In genomic region chr10:61903184-61903990, GRCh38 we compare ENCODE assay signal across 8 cellular contexts. TPM values are rescaled to one million over a fixed set of nuclear protein-coding genes. Genes with fewer than 3 reads are reported as not detected.
DNase-seq lines count a peak whose midpoint lies in the region; ATAC-seq and TF ChIP-seq lines count a peak whose summit lies in the region.

No MANE protein-coding gene starts in this region.

- H3K4me1 ChIP-seq in mucosa of rectum (ENCODE audit: control insufficient read depth in 2 of 2, insufficient read depth in 2 of 2, low read length in 2 of 2), result peaks cover 9 to 21% of the 10 kb centered on the region in 2 donors

- peak overlapping the region; percentile 93 to 94 for H3K9ac ChIP-seq in mucosa of rectum (ENCODE audit: low read depth in 1 of 2, low read length in 2 of 2)

- H3K27ac ChIP-seq in mucosa of rectum (ENCODE audit: low read depth in 2 of 2, low read length in 2 of 2), result peak overlapping the region; percentile 97

- peak overlapping the region; percentile 75 for H3K4me3 Mint-ChIP-seq in stimulated activated effector memory CD8-positive, alpha-beta T cell treated with anti-CD3 and anti-CD28 coated beads, Interleukin-12 subunit alpha, Interleukin-12 subunit beta, amount 100 ng/mL, for 72 hours

- H3K27ac Mint-ChIP-seq in stimulated activated effector memory CD8-positive, alpha-beta T cell treated with anti-CD3 and anti-CD28 coated beads, Interleukin-12 subunit alpha, Interleukin-12 subunit beta, amount 100 ng/mL, for 72 hours, result peak overlapping the region; percentile 100

- H3K4me1 Mint-ChIP-seq in stimulated activated effector memory CD8-positive, alpha-beta T cell treated with anti-CD3 and anti-CD28 coated beads, Interleukin-12 subunit alpha, Interleukin-12 subunit beta, amount 100 ng/mL, for 72 hours, result peaks cover 32% of the 10 kb centered on the region

- DNase-seq in AG08395 (ENCODE audit: low spot score), result peak; percentile 56
- DNase-seq in NCI-H69 (lab: John Stamatoyannopoulos, UW), result peak; percentile 89
- DNase-seq in activated T-cell treated with anti-CD3 and anti-CD28 coated beads for 4 hours, result peak; percentile 50
- DNase-seq in epithelial cell of proximal tubule (ENCODE audit: low read depth), result no peak
- peak; percentile 64 to 89 for DNase-seq in stimulated activated effector memory CD8-positive, alpha-beta T cell treated with anti-CD3 and anti-CD28 coated beads, Interleukin-12 subunit alpha, Interleukin-12 subunit beta, amount 100 ng/mL, for 72 hours (ENCODE audit: low spot score in 2 of 2)

- H3K36me3 ChIP-seq in mucosa of rectum (ENCODE audit: control insufficient read depth in 2 of 2, insufficient read depth in 2 of 2, low read length in 2 of 2), result no peaks in the 10 kb centered on the region

- peak; percentile 36 for ATAC-seq in GM18858 (IDR thresholded peaks at IDR 0.05; ENCODE audit: unreplicated experiment)
- peak; percentile 34 for ATAC-seq in HG03095 (IDR thresholded peaks at IDR 0.05; ENCODE audit: unreplicated experiment)
- peak; percentile 80 for ATAC-seq in stimulated activated effector memory CD8-positive, alpha-beta T cell treated with anti-CD3 and anti-CD28 coated beads, Interleukin-12 subunit alpha, Interleukin-12 subunit beta, amount 100 ng/mL, for 72 hours

- H3K27me3 ChIP-seq in mucosa of rectum (ENCODE audit: control insufficient read depth in 2 of 2, insufficient read depth in 2 of 2, low read length in 2 of 2), result no peaks in the 10 kb centered on the region

- TF ChIP-seq CTCF in epithelial cell of proximal tubule (conservative IDR thresholded peaks at IDR 0.05; ENCODE audit: low read depth, low read length), result peak; percentile 42

- H3K9me3 ChIP-seq in mucosa of rectum (ENCODE audit: control insufficient read depth in 2 of 2, low read length in 2 of 2), result no peaks in the 10 kb centered on the region

- H3K9me3 Mint-ChIP-seq in stimulated activated effector memory CD8-positive, alpha-beta T cell treated with anti-CD3 and anti-CD28 coated beads, Interleukin-12 subunit alpha, Interleukin-12 subunit beta, amount 100 ng/mL, for 72 hours, result no peaks in the 10 kb centered on the region

- H3K4me3 ChIP-seq in epithelial cell of proximal tubule (ENCODE audit: low read depth, low read length) (peak overlapping the region; percentile 75), mucosa of rectum (ENCODE audit: low read length in 2 of 2) (peak overlapping the region; percentile 96 to 98)

- H3K36me3 Mint-ChIP-seq in stimulated activated effector memory CD8-positive, alpha-beta T cell treated with anti-CD3 and anti-CD28 coated beads, Interleukin-12 subunit alpha, Interleukin-12 subunit beta, amount 100 ng/mL, for 72 hours, result peaks cover 64% of the 10 kb centered on the region

RNA-seq across cellular contexts. Expression of gene ARID5B, which starts 1.9 kb away (rescaled TPM):
- 16.5 and 22.8 TPM in 2 replicates for total RNA-seq in epithelial cell of proximal tubule
